1 cellular context compared by ENCODE assay signal in the genomic region with DNA sequence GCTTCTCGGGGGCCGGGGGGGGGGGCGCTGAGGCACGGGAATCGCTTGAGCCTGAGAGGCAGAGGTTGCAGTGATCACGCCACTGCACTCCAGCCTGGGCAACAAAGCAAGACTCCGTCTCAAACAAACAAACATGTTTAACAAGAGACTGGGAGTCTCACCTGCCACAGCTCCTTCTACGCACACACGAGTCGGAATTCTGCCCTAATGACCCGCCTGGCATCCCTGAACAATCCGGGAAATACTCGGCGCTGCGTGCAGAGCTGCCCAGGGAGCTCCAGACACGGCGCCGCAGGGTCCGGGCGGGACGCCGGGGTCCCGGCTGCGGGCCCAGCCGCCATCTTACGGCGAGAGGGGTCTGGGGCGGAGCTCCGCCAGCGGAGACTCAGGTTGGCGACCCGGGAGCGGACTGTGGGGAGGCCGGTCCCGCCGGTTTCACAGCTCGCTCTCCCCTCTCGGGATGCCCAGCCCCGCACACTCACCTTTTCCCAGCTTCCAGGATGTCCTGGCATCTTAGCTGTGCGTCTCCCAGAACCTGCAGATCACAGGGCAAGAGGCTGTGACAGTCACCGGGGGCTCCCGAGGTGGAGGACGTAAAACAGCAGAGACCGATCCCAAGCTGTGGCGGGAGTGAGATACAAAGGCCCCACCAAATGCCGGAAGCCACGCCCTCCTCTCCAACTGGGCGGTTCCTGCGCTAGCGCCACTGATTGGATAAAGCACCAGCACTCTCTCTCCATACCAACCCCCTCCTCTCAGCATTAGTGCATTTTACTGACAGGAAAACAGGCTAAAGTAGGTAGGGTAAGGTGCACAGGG.
TF ChIP-seq lines count a peak whose summit lies in the region.

No MANE protein-coding gene starts in this region.

TF ChIP-seq in HepG2, 621 proteins besides CTCF, POLR2A, EP300 and RAD21 (continued from another document and continues in another):
- peak; percentile 83 for TF ChIP-seq HOXA5 (CRISPR knock-in tag; IDR thresholded peaks at IDR 0.05)
- no peak for TF ChIP-seq SMAD3 (CRISPR knock-in tag; IDR thresholded peaks at IDR 0.05)
- TF ChIP-seq FOXA3 (CRISPR knock-in tag; IDR thresholded peaks at IDR 0.05), result peak; percentile 8; the same call in 1 of the 2 replicates
- TF ChIP-seq ZSCAN25 (CRISPR knock-in tag; IDR thresholded peaks at IDR 0.05), result no peak
- TF ChIP-seq AHR (CRISPR knock-in tag; IDR thresholded peaks at IDR 0.05), result no peak
- TF ChIP-seq NR3C1 (CRISPR knock-in tag; IDR thresholded peaks at IDR 0.05), result no peak
- TF ChIP-seq, protein P1, sequence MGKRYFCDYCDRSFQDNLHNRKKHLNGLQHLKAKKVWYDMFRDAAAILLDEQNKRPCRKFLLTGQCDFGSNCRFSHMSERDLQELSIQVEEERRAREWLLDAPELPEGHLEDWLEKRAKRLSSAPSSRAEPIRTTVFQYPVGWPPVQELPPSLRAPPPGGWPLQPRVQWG (CRISPR knock-in tag; IDR thresholded peaks at IDR 0.05; ENCODE audit: borderline replicate concordance, low read depth), result no peak
- TF ChIP-seq ZNF230 (CRISPR knock-in tag; IDR thresholded peaks at IDR 0.05), result peak; percentile 58; the same call in 1 of the 2 replicates
- TF ChIP-seq, protein P2, sequence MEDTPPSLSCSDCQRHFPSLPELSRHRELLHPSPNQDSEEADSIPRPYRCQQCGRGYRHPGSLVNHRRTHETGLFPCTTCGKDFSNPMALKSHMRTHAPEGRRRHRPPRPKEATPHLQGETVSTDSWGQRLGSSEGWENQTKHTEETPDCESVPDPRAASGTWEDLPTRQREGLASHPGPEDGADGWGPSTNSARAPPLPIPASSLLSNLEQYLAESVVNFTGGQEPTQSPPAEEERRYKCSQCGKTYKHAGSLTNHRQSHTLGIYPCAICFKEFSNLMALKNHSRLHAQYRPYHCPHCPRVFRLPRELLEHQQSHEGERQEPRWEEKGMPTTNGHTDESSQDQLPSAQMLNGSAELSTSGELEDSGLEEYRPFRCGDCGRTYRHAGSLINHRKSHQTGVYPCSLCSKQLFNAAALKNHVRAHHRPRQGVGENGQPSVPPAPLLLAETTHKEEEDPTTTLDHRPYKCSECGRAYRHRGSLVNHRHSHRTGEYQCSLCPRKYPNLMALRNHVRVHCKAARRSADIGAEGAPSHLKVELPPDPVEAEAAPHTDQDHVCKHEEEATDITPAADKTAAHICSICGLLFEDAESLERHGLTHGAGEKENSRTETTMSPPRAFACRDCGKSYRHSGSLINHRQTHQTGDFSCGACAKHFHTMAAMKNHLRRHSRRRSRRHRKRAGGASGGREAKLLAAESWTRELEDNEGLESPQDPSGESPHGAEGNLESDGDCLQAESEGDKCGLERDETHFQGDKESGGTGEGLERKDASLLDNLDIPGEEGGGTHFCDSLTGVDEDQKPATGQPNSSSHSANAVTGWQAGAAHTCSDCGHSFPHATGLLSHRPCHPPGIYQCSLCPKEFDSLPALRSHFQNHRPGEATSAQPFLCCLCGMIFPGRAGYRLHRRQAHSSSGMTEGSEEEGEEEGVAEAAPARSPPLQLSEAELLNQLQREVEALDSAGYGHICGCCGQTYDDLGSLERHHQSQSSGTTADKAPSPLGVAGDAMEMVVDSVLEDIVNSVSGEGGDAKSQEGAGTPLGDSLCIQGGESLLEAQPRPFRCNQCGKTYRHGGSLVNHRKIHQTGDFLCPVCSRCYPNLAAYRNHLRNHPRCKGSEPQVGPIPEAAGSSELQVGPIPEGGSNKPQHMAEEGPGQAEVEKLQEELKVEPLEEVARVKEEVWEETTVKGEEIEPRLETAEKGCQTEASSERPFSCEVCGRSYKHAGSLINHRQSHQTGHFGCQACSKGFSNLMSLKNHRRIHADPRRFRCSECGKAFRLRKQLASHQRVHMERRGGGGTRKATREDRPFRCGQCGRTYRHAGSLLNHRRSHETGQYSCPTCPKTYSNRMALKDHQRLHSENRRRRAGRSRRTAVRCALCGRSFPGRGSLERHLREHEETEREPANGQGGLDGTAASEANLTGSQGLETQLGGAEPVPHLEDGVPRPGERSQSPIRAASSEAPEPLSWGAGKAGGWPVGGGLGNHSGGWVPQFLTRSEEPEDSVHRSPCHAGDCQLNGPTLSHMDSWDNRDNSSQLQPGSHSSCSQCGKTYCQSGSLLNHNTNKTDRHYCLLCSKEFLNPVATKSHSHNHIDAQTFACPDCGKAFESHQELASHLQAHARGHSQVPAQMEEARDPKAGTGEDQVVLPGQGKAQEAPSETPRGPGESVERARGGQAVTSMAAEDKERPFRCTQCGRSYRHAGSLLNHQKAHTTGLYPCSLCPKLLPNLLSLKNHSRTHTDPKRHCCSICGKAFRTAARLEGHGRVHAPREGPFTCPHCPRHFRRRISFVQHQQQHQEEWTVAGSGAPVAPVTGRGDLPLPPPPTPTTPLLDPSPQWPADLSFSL (CRISPR knock-in tag; IDR thresholded peaks at IDR 0.05), result no peak
- no peak for TF ChIP-seq CENPT (CRISPR knock-in tag; IDR thresholded peaks at IDR 0.05; ENCODE audit: low read depth)
- TF ChIP-seq, protein P3, sequence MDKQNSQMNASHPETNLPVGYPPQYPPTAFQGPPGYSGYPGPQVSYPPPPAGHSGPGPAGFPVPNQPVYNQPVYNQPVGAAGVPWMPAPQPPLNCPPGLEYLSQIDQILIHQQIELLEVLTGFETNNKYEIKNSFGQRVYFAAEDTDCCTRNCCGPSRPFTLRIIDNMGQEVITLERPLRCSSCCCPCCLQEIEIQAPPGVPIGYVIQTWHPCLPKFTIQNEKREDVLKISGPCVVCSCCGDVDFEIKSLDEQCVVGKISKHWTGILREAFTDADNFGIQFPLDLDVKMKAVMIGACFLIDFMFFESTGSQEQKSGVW (CRISPR knock-in tag; IDR thresholded peaks at IDR 0.05; ENCODE audit: borderline replicate concordance), result no peak
- TF ChIP-seq GATA4 (IDR thresholded peaks at IDR 0.05; ENCODE audit: borderline replicate concordance, low read depth), result no peak; the same call in 1 of the 2 replicates
- peak; percentile 82 for TF ChIP-seq ZFX (CRISPR knock-in tag; IDR thresholded peaks at IDR 0.05; ENCODE audit: low read depth)
- no peak for TF ChIP-seq ISL2 (CRISPR knock-in tag; IDR thresholded peaks at IDR 0.05)
- TF ChIP-seq, protein P4, sequence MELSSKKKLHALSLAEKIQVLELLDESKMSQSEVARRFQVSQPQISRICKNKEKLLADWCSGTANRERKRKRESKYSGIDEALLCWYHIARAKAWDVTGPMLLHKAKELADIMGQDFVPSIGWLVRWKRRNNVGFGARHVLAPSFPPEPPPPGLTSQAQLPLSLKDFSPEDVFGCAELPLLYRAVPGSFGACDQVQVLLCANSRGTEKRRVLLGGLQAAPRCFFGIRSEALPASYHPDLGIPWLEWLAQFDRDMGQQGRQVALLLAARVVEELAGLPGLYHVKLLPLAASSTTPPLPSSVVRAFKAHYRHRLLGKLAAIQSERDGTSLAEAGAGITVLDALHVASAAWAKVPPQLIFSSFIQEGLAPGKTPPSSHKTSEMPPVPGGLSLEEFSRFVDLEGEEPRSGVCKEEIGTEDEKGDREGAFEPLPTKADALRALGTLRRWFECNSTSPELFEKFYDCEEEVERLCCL (CRISPR knock-in tag; IDR thresholded peaks at IDR 0.05; ENCODE audit: borderline replicate concordance), result no peak
- TF ChIP-seq, protein P5, sequence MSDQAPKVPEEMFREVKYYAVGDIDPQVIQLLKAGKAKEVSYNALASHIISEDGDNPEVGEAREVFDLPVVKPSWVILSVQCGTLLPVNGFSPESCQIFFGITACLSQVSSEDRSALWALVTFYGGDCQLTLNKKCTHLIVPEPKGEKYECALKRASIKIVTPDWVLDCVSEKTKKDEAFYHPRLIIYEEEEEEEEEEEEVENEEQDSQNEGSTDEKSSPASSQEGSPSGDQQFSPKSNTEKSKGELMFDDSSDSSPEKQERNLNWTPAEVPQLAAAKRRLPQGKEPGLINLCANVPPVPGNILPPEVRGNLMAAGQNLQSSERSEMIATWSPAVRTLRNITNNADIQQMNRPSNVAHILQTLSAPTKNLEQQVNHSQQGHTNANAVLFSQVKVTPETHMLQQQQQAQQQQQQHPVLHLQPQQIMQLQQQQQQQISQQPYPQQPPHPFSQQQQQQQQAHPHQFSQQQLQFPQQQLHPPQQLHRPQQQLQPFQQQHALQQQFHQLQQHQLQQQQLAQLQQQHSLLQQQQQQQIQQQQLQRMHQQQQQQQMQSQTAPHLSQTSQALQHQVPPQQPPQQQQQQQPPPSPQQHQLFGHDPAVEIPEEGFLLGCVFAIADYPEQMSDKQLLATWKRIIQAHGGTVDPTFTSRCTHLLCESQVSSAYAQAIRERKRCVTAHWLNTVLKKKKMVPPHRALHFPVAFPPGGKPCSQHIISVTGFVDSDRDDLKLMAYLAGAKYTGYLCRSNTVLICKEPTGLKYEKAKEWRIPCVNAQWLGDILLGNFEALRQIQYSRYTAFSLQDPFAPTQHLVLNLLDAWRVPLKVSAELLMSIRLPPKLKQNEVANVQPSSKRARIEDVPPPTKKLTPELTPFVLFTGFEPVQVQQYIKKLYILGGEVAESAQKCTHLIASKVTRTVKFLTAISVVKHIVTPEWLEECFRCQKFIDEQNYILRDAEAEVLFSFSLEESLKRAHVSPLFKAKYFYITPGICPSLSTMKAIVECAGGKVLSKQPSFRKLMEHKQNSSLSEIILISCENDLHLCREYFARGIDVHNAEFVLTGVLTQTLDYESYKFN (CRISPR knock-in tag; conservative IDR thresholded peaks at IDR 0.05), result no peak; the same call in 1 of the 2 replicates
- TF ChIP-seq POGZ (CRISPR knock-in tag; IDR thresholded peaks at IDR 0.05), result peak; percentile 46
- no peak for TF ChIP-seq ZNF652 (CRISPR knock-in tag; IDR thresholded peaks at IDR 0.05; ENCODE audit: borderline replicate concordance, low read depth)
- peak; percentile 41; the same call in 1 of the 2 replicates for TF ChIP-seq ZBTB20 (CRISPR knock-in tag; IDR thresholded peaks at IDR 0.05; ENCODE audit: borderline replicate concordance, low read depth)
- peak; percentile 66; the same call in 1 of the 2 replicates for TF ChIP-seq MYC (CRISPR knock-in tag; IDR thresholded peaks at IDR 0.05; ENCODE audit: borderline replicate concordance)
- no peak for TF ChIP-seq ZNF496 (CRISPR knock-in tag; IDR thresholded peaks at IDR 0.05; ENCODE audit: insufficient replicate concordance)
- TF ChIP-seq, protein P6, sequence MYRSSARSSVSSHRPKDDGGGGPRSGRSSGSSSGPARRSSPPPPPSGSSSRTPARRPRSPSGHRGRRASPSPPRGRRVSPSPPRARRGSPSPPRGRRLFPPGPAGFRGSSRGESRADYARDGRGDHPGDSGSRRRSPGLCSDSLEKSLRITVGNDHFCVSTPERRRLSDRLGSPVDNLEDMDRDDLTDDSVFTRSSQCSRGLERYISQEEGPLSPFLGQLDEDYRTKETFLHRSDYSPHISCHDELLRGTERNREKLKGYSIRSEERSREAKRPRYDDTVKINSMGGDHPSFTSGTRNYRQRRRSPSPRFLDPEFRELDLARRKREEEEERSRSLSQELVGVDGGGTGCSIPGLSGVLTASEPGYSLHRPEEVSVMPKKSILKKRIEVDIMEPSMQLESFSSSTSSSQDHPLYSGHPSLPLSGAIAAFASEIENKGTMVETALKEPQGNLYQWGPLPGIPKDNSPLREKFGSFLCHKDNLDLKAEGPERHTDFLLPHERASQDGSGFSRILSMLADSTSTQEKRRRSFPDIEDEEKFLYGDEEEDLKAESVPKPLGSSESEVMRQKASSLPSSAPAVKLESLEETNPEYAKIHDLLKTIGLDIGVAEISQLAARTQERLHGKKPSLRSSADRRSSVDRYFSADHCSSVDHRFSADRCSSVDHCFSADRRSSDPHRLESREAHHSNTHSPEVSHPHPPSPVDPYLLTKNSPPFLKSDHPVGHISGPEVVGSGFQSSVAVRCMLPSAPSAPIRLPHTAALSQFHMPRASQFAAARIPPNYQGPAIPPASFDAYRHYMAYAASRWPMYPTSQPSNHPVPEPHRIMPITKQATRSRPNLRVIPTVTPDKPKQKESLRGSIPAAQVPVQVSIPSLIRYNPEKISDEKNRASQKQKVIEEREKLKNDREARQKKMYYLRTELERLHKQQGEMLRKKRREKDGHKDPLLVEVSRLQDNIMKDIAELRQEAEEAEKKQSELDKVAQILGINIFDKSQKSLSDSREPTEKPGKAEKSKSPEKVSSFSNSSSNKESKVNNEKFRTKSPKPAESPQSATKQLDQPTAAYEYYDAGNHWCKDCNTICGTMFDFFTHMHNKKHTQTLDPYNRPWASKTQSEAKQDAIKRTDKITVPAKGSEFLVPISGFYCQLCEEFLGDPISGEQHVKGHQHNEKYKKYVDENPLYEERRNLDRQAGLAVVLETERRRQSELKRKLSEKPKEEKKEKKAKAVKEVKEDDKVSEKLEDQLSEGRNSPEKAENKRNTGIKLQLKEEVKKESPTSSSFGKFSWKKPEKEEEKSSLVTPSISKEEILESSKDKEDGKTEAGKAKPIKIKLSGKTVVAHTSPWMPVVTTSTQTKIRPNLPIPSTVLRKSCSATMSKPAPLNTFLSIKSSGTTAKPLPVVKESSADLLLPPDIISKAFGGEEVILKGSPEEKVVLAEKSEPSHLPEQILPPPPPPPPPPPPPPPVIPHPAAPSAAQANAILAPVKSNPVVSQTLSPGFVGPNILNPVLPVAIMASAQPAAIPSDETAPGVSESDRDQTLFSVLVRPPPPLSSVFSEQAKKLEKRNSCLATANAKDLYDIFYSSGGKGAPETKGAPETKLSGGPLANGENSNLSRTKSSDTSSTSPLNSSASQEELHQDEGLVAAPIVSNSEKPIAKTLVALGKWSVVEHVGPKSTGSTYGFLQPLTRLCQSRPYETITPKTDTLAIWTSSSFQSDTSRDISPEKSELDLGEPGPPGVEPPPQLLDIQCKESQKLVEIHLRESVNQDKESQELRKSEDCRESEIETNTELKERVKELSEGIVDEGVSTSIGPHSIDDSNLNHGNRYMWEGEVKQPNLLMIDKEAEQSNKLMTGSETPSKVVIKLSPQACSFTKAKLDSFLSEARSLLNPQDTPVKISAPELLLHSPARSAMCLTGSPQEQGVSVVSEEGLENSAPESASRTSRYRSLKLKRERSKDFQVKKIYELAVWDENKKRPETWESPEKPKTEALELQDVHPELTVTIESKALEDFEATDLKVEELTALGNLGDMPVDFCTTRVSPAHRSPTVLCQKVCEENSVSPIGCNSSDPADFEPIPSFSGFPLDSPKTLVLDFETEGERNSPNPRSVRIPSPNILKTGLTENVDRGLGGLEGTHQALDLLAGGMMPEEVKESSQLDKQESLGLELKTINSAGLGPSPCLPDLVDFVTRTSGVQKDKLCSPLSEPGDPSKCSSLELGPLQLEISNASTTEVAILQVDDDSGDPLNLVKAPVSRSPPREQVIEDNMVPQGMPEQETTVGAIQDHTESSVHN (CRISPR knock-in tag; IDR thresholded peaks at IDR 0.05), result 0 out of 2 replicates have a peak, but pooled peaks have one; percentile 52
- TF ChIP-seq, protein P7, sequence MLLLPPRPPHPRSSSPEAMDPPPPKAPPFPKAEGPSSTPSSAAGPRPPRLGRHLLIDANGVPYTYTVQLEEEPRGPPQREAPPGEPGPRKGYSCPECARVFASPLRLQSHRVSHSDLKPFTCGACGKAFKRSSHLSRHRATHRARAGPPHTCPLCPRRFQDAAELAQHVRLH (CRISPR knock-in tag; IDR thresholded peaks at IDR 0.05; ENCODE audit: borderline replicate concordance, low read depth), result no peak
- no peak for TF ChIP-seq ATRX (CRISPR knock-in tag; IDR thresholded peaks at IDR 0.05; ENCODE audit: borderline replicate concordance)
- TF ChIP-seq ZNF607 (CRISPR knock-in tag; IDR thresholded peaks at IDR 0.05; ENCODE audit: borderline replicate concordance), result no peak
- peak; percentile 75 for TF ChIP-seq GABPB1 (CRISPR knock-in tag; IDR thresholded peaks at IDR 0.05)
- TF ChIP-seq MBD4 (IDR thresholded peaks at IDR 0.05; ENCODE audit: borderline replicate concordance, low read length), result no peak
- TF ChIP-seq HDAC2 (CRISPR knock-in tag; IDR thresholded peaks at IDR 0.05), result no peak
- no peak for TF ChIP-seq SMARCC2 (IDR thresholded peaks at IDR 0.05)
- no peak for TF ChIP-seq WIZ (CRISPR knock-in tag; IDR thresholded peaks at IDR 0.05)
- no peak for TF ChIP-seq ZNF296 (CRISPR knock-in tag; conservative IDR thresholded peaks at IDR 0.05)
